ENCODE assay signal across 17 cellular contexts in the genomic region with DNA sequence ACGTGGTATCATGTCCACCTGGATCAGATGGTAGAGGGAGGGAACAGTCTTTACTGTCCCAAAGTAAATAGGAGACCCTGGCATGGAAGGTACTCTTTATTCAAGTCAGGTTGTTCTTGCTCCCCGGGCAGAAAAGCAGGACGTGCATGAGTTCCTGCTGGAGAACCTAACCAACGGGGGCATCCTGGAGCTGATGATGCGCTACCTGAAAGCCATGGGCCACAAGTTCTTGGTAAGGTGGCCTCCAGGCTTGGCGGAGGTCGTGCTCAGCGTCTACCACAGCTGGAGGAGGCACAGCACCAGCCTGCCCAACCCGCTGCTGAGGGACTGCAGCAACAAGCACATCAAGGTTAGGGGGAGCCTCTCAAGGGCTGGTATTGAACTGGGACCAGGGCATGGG. TPM values are rescaled to one million over a fixed set of nuclear protein-coding genes. Genes with fewer than 3 reads are reported as not detected.
A peak's percentile ranks its signal among the peaks of the same experiment; 100 is the strongest.
DNase-seq lines count a peak whose midpoint lies in the region; ATAC-seq, FAIRE-seq and TF ChIP-seq lines count a peak whose summit lies in the region.
"Had no signal": no experiment of that assay in that cellular context is flagged by ENCODE, and none has a peak within 500 bp of the region (broad histone marks: within the 10 kb centered on the region; RNA-seq: fewer than 3 reads in every experiment).

No MANE protein-coding gene starts in this region.

- no peak for ATAC-seq in activated CD8-positive, alpha-beta memory T cell treated with anti-CD3 and anti-CD28 coated beads, Interleukin-2, amount 10 ng/mL, durations not matched to agents 7 days and 5 days

- no peak for DNase-seq in activated CD8-positive, alpha-beta memory T cell treated with anti-CD3 and anti-CD28 coated beads, Interleukin-2, amount 10 ng/mL, durations not matched to agents 7 days and 5 days
- no peak for DNase-seq in activated CD8-positive, alpha-beta memory T cell treated with anti-CD3 and anti-CD28 coated beads, Interleukin-2, amount 50 U/mL, for 48 hours
- DNase-seq in astrocyte (ENCODE audit: low read depth) = peak; percentile 1
- DNase-seq in mesenteric fat pad (ENCODE audit: low spot score) = peak; percentile 59
- peak; percentile 54 to 60 for DNase-seq in thyroid gland
- no peak for DNase-seq in caudate nucleus (lab: John Stamatoyannopoulos, UW)
- DNase-seq in NCI-H1092 treated with DMSO at 0.1 percent for 48 hours (lab: John Stamatoyannopoulos, UW) = no peak
- DNase-seq in SHP77 (lab: John Stamatoyannopoulos, UW) = no peak
- DNase-seq: activated CD4-positive, alpha-beta T cell treated with anti-CD3 and anti-CD28 coated beads, Interleukin-2, amount 50 U/mL, for 4 hours; Calu3; MM.1S; NCI-H2081 treated with DMSO at 0.1 percent for 48 hours; stimulated activated CD4-positive, alpha-beta T cell treated with anti-CD3 and anti-CD28 coated beads, Interleukin-2, amount 100 ng/mL, for 24 hours had no signal

- no peak overlapping the region for H2AFZ ChIP-seq in astrocyte (ENCODE audit: low read depth, low read length)

- peak overlapping the region; percentile 78 for H3K27ac ChIP-seq in astrocyte (ENCODE audit: low read depth, low read length)
- H3K27ac ChIP-seq in thyroid gland = peak overlapping the region; percentile 68 to 78 (median 69)
- H3K27ac ChIP-seq in caudate nucleus (ENCODE audit: low read depth, low read length) = no peak overlapping the region
- H3K27ac ChIP-seq: A549 had no signal

- H3K4me1 Mint-ChIP-seq in activated CD8-positive, alpha-beta memory T cell treated with anti-CD3 and anti-CD28 coated beads, Interleukin-2, amount 10 ng/mL, durations not matched to agents 7 days and 5 days = peaks cover 22% of the 10 kb centered on the region
- peaks cover 7% of the 10 kb centered on the region for H3K4me1 Mint-ChIP-seq in astrocyte (ENCODE audit: low read depth, unreplicated experiment)
- H3K4me1 Mint-ChIP-seq: brain had no signal

- H3K27ac Mint-ChIP-seq in activated CD8-positive, alpha-beta memory T cell treated with anti-CD3 and anti-CD28 coated beads, Interleukin-2, amount 10 ng/mL, durations not matched to agents 7 days and 5 days = peak overlapping the region; percentile 59
- H3K27ac Mint-ChIP-seq in astrocyte (ENCODE audit: unreplicated experiment) = no peak overlapping the region
- H3K27ac Mint-ChIP-seq: type B pancreatic cell had no signal

- peaks cover 45% of the 10 kb centered on the region for H4K20me1 ChIP-seq in astrocyte (ENCODE audit: insufficient read depth, low read length)

- peaks cover 29% of the 10 kb centered on the region for H3K4me1 ChIP-seq in astrocyte (ENCODE audit: insufficient read depth, low read length)
- peaks cover 14 to 36% of the 10 kb centered on the region in 2 donors for H3K4me1 ChIP-seq in thyroid gland

- no peak for FAIRE-seq in astrocyte (lab: Jason Lieb, UNC)
- FAIRE-seq: A549 had no signal

- H3K27me3 ChIP-seq in astrocyte (ENCODE audit: insufficient read depth, low read length) (no peaks in the 10 kb centered on the region), thyroid gland (no peaks in the 10 kb centered on the region)

- H3K27me3 Mint-ChIP-seq in activated CD8-positive, alpha-beta memory T cell treated with anti-CD3 and anti-CD28 coated beads, Interleukin-2, amount 10 ng/mL, durations not matched to agents 7 days and 5 days = no peaks in the 10 kb centered on the region
- no peaks in the 10 kb centered on the region for H3K27me3 Mint-ChIP-seq in astrocyte (ENCODE audit: low read depth, unreplicated experiment)
- H3K27me3 Mint-ChIP-seq: type B pancreatic cell had no signal

- no peaks in the 10 kb centered on the region for H3K79me2 ChIP-seq in astrocyte (ENCODE audit: insufficient read depth, low read length)

- H3K9me3 Mint-ChIP-seq in activated CD8-positive, alpha-beta memory T cell treated with anti-CD3 and anti-CD28 coated beads, Interleukin-2, amount 10 ng/mL, durations not matched to agents 7 days and 5 days (ENCODE audit: low read depth) = no peaks in the 10 kb centered on the region
- H3K9me3 Mint-ChIP-seq in astrocyte (ENCODE audit: unreplicated experiment) = no peaks in the 10 kb centered on the region
- H3K9me3 Mint-ChIP-seq: type B pancreatic cell had no signal

- H3K9me3 ChIP-seq in astrocyte (ENCODE audit: insufficient read depth, low read depth, low read length) (no peaks in the 10 kb centered on the region), thyroid gland (no peaks in the 10 kb centered on the region)
- H3K9me3 ChIP-seq: A549 had no signal

- peak overlapping the region; percentile 69 for H3K9ac ChIP-seq in astrocyte (ENCODE audit: low read length)

- H3K4me3 ChIP-seq in astrocyte (ENCODE audit: insufficient read depth, low read depth, low read length) (peak overlapping the region; percentile 19), thyroid gland (replicated peaks in 1 of 3) (no peak overlapping the region)
- H3K4me3 ChIP-seq: A549 had no signal

- intact Hi-C loops in thyroid gland (cut with DNase I) = no loop called here

- 70 to 74% methylated on average over 9 of the region's 9 CpGs for WGBS in thyroid gland, 2 donors

- TF ChIP-seq POLR2A in thyroid gland (IDR thresholded peaks at IDR 0.05) = no peak

- CTCF ChIA-PET in activated CD8-positive, alpha-beta memory T cell treated with anti-CD3 and anti-CD28 coated beads, Interleukin-2, amount 10 ng/mL, durations not matched to agents 7 days and 5 days (lab: Charles Lee) = no interaction called here

- H3K36me3 Mint-ChIP-seq in activated CD8-positive, alpha-beta memory T cell treated with anti-CD3 and anti-CD28 coated beads, Interleukin-2, amount 10 ng/mL, durations not matched to agents 7 days and 5 days = peaks cover 59% of the 10 kb centered on the region
- H3K36me3 Mint-ChIP-seq in astrocyte (ENCODE audit: low read depth, unreplicated experiment) = peaks cover 53% of the 10 kb centered on the region

- peak overlapping the region; percentile 77 for H3K4me2 ChIP-seq in astrocyte (ENCODE audit: low read length)
- H3K4me2 ChIP-seq: A549 had no signal

- TF ChIP-seq CTCF in astrocyte (IDR thresholded peaks at IDR 0.05; ENCODE audit: insufficient read depth, low read depth, low read length) (no peak), thyroid gland (IDR thresholded peaks at IDR 0.05) (no peak)

- no peak overlapping the region for H3K4me3 Mint-ChIP-seq in activated CD8-positive, alpha-beta memory T cell treated with anti-CD3 and anti-CD28 coated beads, Interleukin-2, amount 10 ng/mL, durations not matched to agents 7 days and 5 days
- H3K4me3 Mint-ChIP-seq in astrocyte (ENCODE audit: unreplicated experiment) = no peak overlapping the region
- H3K4me3 Mint-ChIP-seq: brain, type B pancreatic cell had no signal

- H3K36me3 ChIP-seq in astrocyte (ENCODE audit: insufficient read depth, low read length) = peaks cover 13% of the 10 kb centered on the region
- H3K36me3 ChIP-seq in thyroid gland = peaks cover 45 to 56% of the 10 kb centered on the region in 2 donors

RNA-seq across cellular contexts. Expression of a gene that starts 48.7 kb away (rescaled TPM):
- total RNA-seq in activated CD8-positive, alpha-beta memory T cell treated with anti-CD3 and anti-CD28 coated beads, Interleukin-2, amount 10 ng/mL, durations not matched to agents 7 days and 5 days = 100 to 1,000 TPM in 1 of 2 experiments, 10 to 100 TPM in 1; 92.4 to 143 TPM
- total RNA-seq in astrocyte = 46.3 and 50.2 TPM in 2 replicates
- 41.7 TPM for total RNA-seq in mesenteric fat pad
- total RNA-seq in thyroid gland = 100 to 1,000 TPM in 3 of 4 donors, 10 to 100 TPM in 1; 48.1 to 116 (median 103) TPM

RNA-seq across cellular contexts. Expression of a gene that starts 54.5 kb away (rescaled TPM):
- total RNA-seq in activated CD8-positive, alpha-beta memory T cell treated with anti-CD3 and anti-CD28 coated beads, Interleukin-2, amount 10 ng/mL, durations not matched to agents 7 days and 5 days = not detected
- not detected in 2 replicates for total RNA-seq in astrocyte
- not detected for total RNA-seq in mesenteric fat pad
- not detected for total RNA-seq in thyroid gland
- total RNA-seq: Calu3, kidney epithelial cell had no signal

Comparison
In these comparisons a context has a peak if more than half of its experiments do, and no peak if none do; other contexts are left out.
1. DNase-seq: peak in astrocyte (single experiment), mesenteric fat pad (single experiment) and thyroid gland (2 of 2); none in activated CD8-positive, alpha-beta memory T cell treated with anti-CD3 and anti-CD28 coated beads, Interleukin-2, amount 10 ng/mL, durations not matched to agents 7 days and 5 days (single experiment), activated CD8-positive, alpha-beta memory T cell treated with anti-CD3 and anti-CD28 coated beads, Interleukin-2, amount 50 U/mL, for 48 hours (single experiment), caudate nucleus (0 of 61), NCI-H1092 treated with DMSO at 0.1 percent for 48 hours (single experiment) and SHP77 (0 of 2).